In the genomic region with DNA sequence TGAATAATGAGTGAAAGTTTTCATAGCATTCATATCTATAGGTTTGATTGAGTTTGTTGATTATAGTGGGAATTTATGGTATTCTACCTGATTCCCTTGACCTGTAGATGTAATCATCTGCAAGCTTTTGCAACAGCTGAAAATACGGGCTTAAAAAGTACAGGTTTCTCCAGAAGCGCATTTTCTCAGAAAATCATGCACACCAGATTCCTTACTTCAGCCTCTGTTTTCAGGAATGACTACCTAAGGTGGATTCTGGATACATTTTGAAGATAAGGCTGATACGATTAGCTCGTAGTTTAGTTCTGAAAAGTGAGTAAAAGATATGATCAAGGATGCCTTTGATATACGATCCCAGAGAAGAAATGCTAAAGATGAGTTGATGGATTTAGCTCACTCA, we compare ENCODE assay signal across 23 cellular contexts.
"Had no signal": no experiment of that assay in that cellular context is flagged by ENCODE, and none has a peak within 500 bp of the region (broad histone marks: within the 10 kb centered on the region; RNA-seq: fewer than 3 reads in every experiment).

No MANE protein-coding gene starts in this region.

- H3K27me3 ChIP-seq: colonic mucosa, dorsolateral prefrontal cortex, esophagus muscularis mucosa, esophagus squamous epithelium, foreskin keratinocyte, gastrocnemius medialis, gastroesophageal sphincter, heart left ventricle, heart right ventricle had no signal

- H3K4me3 ChIP-seq: colonic mucosa, coronary artery, dorsolateral prefrontal cortex, esophagus muscularis mucosa, esophagus squamous epithelium, gastrocnemius medialis, gastroesophageal sphincter, heart left ventricle, heart right ventricle had no signal

- H3K9me3 ChIP-seq: colonic mucosa, esophagus muscularis mucosa, esophagus squamous epithelium, gastrocnemius medialis, gastroesophageal sphincter had no signal

- DNase-seq: colonic mucosa; cortex of kidney; dermis blood vessel endothelial cell; dorsolateral prefrontal cortex; effector CD4-positive, alpha-beta T cell; effector CD8-positive, alpha-beta T cell; effector memory CD4-positive, alpha-beta T cell; effector memory CD8-positive, alpha-beta T cell; endodermal cell; erythroblast; esophagus squamous epithelium; foreskin fibroblast; foreskin keratinocyte; foreskin melanocyte; gastrocnemius medialis; glutamatergic neuron; head of caudate nucleus; heart left ventricle; heart right ventricle had no signal

- H3K27ac ChIP-seq: colonic mucosa, coronary artery, dorsolateral prefrontal cortex, epithelial cell of prostate, esophagus muscularis mucosa, esophagus squamous epithelium, foreskin keratinocyte, gastrocnemius medialis, gastroesophageal sphincter, heart left ventricle, heart right ventricle had no signal

- H3K4me1 ChIP-seq: colonic mucosa, esophagus muscularis mucosa, esophagus squamous epithelium, foreskin keratinocyte, gastrocnemius medialis, gastroesophageal sphincter, heart left ventricle, heart right ventricle had no signal

- H3K36me3 ChIP-seq: colonic mucosa, esophagus muscularis mucosa, esophagus squamous epithelium, gastrocnemius medialis, gastroesophageal sphincter, heart left ventricle, heart right ventricle had no signal
